1 cellular context compared by ENCODE assay signal in genomic region chr17:8161289-8162231, GRCh38.
TF ChIP-seq lines count a peak whose summit lies in the region.

No MANE protein-coding gene starts in this region.

TF ChIP-seq in SK-N-SH, 30 proteins besides CTCF, POLR2A, EP300 and RAD21 (continued from another document):
- TF ChIP-seq, protein P1, sequence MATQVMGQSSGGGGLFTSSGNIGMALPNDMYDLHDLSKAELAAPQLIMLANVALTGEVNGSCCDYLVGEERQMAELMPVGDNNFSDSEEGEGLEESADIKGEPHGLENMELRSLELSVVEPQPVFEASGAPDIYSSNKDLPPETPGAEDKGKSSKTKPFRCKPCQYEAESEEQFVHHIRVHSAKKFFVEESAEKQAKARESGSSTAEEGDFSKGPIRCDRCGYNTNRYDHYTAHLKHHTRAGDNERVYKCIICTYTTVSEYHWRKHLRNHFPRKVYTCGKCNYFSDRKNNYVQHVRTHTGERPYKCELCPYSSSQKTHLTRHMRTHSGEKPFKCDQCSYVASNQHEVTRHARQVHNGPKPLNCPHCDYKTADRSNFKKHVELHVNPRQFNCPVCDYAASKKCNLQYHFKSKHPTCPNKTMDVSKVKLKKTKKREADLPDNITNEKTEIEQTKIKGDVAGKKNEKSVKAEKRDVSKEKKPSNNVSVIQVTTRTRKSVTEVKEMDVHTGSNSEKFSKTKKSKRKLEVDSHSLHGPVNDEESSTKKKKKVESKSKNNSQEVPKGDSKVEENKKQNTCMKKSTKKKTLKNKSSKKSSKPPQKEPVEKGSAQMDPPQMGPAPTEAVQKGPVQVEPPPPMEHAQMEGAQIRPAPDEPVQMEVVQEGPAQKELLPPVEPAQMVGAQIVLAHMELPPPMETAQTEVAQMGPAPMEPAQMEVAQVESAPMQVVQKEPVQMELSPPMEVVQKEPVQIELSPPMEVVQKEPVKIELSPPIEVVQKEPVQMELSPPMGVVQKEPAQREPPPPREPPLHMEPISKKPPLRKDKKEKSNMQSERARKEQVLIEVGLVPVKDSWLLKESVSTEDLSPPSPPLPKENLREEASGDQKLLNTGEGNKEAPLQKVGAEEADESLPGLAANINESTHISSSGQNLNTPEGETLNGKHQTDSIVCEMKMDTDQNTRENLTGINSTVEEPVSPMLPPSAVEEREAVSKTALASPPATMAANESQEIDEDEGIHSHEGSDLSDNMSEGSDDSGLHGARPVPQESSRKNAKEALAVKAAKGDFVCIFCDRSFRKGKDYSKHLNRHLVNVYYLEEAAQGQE (IDR thresholded peaks at IDR 0.05; ENCODE audit: low read depth, low read length): no peak
- 0 out of 2 replicates have a peak, but pooled peaks have one; percentile 5 for TF ChIP-seq GATA2 (CRISPR knock-in tag; IDR thresholded peaks at IDR 0.05)
